Comparison of ENCODE assay signal across 8 cellular contexts in the genomic region with DNA sequence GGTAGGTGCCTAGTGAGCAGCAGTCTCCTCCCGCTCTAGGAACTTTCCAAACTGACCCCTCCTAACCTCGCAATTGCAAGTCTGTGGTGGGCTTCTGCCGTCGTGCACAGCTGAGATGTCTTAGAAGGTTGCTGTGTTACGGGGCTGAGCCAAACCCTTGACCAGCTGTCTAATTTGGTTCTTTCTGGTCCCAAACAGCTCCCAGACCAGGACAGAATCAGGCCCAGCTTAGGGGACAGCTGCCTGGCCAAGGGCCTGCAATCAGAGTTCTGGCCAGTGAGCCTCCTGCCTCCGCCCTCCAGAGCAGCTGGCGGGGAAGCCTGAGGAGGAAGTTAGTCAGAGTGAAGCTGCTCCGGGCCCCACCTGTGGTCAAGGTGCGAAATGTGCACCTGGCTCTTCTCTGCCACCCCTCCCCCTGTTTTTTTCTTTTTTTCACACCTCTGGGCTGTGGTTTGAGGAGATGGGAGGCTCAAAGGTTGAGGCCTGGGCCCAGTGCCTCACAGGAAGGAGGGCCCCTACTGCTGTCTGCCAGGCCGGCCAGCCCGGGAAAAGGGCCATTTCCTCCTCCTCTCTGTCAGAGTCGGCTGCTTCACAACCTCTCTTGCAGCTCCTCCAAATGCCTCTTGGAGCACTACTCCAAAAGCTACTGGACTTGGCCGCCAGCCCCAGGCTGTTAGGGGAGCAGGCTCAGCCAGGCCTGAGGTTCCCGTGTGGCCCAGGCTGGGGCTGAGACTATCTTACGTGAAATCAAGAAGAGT. TPM values are rescaled to one million over a fixed set of nuclear protein-coding genes. Genes with fewer than 3 reads are reported as not detected.
DNase-seq lines count a peak whose midpoint lies in the region; ATAC-seq and TF ChIP-seq lines count a peak whose summit lies in the region.

No MANE protein-coding gene starts in this region.

- H3K4me3 ChIP-seq in PC-3 (ENCODE audit: low read length) (no peak overlapping the region), ovary (no peak overlapping the region), uterus (no peak overlapping the region)

- H3K9me2 ChIP-seq in PC-3 (replicated peaks; ENCODE audit: low read length): no peaks in the 10 kb centered on the region

- no peaks in the 10 kb centered on the region for H3K79me2 ChIP-seq in PC-3 (ENCODE audit: low read length)

- peak overlapping the region; percentile 57 for H3K4me2 ChIP-seq in PC-3 (ENCODE audit: low read length)

- peak overlapping the region; percentile 75 for H2AFZ ChIP-seq in PC-3 (ENCODE audit: low read length)

- POLR2A ChIA-PET in PC-3 (lab: Charles Lee; ENCODE audit: unreplicated experiment): no interaction called here

- TF ChIP-seq CTCF in PC-3 (conservative IDR thresholded peaks at IDR 0.05; ENCODE audit: low read depth, low read length) (peak; percentile 40; the same call in 1 of the 2 replicates), ovary (IDR thresholded peaks at IDR 0.05) (no peak), uterus (IDR thresholded peaks at IDR 0.05) (peak in 2 of 4 experiments; percentile 34 to 45)

- TF ChIP-seq EP300 in ovary (IDR thresholded peaks at IDR 0.05): no peak

- peak overlapping the region; percentile 55 for H3K9ac ChIP-seq in PC-3 (ENCODE audit: low read length)

- no peaks in the 10 kb centered on the region for H4K20me1 ChIP-seq in PC-3 (ENCODE audit: low read length)

- DNase-seq in SIG-M5 treated with dmso at 0.1 percent for 504 hours (lab: John Stamatoyannopoulos, UW; ENCODE audit: unreplicated experiment) (peak; percentile 23), SIG-M5 (lab: John Stamatoyannopoulos, UW) (no peak), PC-3 (peak; percentile 74), foreskin melanocyte (peak; percentile 54), ovary (peak; percentile 73 to 85 (median 80)), uterus (peak; percentile 80)
- DNase-seq in activated gamma-delta T cell treated with anti-CD3 and anti-CD28 coated beads, Interleukin-2, amount 50 U/mL, for 16 hours (ENCODE audit: low read depth): peak; percentile 71

- intact Hi-C loops in PC-3 (cut with micrococcal nuclease) (no loop called here), ovary (cut with DNase I) (no loop called here), uterus (cut with DNase I; ENCODE audit: low total_unique reads) (no loop called here)

- H3K9me3 ChIP-seq in PC-3 (ENCODE audit: low read length) (no peaks in the 10 kb centered on the region), ovary (no peaks in the 10 kb centered on the region), uterus (no peaks in the 10 kb centered on the region)

- no TSS peak for BruUV-seq in PC-3 (replicated peaks; lab: Mats Ljungman, UMichigan)

- H3K27ac ChIP-seq in PC-3 (ENCODE audit: low read length): peak overlapping the region; percentile 76
- peak overlapping the region; percentile 51 to 73 for H3K27ac ChIP-seq in ovary
- H3K27ac ChIP-seq in uterus: peak overlapping the region; percentile 70

- H3F3A ChIP-seq in PC-3 (ENCODE audit: low read length, unreplicated experiment): no peaks in the 10 kb centered on the region

- H3K27me3 ChIP-seq in PC-3 (ENCODE audit: low read length) (no peaks in the 10 kb centered on the region), ovary (no peaks in the 10 kb centered on the region), uterus (no peaks in the 10 kb centered on the region)

- ATAC-seq in HG03097 (IDR thresholded peaks at IDR 0.05; ENCODE audit: low FRiP score, unreplicated experiment) (peak; percentile 43), PC-3 (peak; percentile 86)

- 42 to 53% (median 49%) methylated on average over 15 of the region's 15 CpGs for WGBS in ovary, 3 donors

- CTCF ChIA-PET in PC-3 (lab: Charles Lee): interaction anchor here (0.6 kb wide), 1 partner anchor 195 kb away, joined by 6 read pairs; no protein-coding TSS in a partner anchor

- TF ChIP-seq POLR2A in ovary (IDR thresholded peaks at IDR 0.05): no peak
- no peak for TF ChIP-seq POLR2A in uterus (IDR thresholded peaks at IDR 0.05)

- H3K36me3 ChIP-seq in PC-3 (ENCODE audit: low read depth, low read length): no peaks in the 10 kb centered on the region
- no peaks in the 10 kb centered on the region for H3K36me3 ChIP-seq in ovary
- H3K36me3 ChIP-seq in uterus: no peaks in the 10 kb centered on the region

- H3K4me1 ChIP-seq in PC-3 (ENCODE audit: insufficient read depth, low read length) (peaks cover 13% of the 10 kb centered on the region), ovary (ENCODE audit: insufficient read depth) (no peaks in the 10 kb centered on the region), uterus (no peaks in the 10 kb centered on the region)

RNA-seq across cellular contexts. Expression of gene CXCR3, which starts 4.2 kb away (rescaled TPM):
- total RNA-seq in PC-3 (2014; rRNA removed) (not detected in 2 replicates), ovary (under 1 TPM in 5 of 7 donors, not detected in 2; 0.12 to 0.34 (median 0.20) TPM), uterus (under 1 TPM in 1 of 4 donors, not detected in 3; 0.28 TPM)
- polyA plus RNA-seq in ovary: under 1 TPM in 1 of 2 donors, not detected in 1; 0.08 TPM

RNA-seq across cellular contexts. Expression of gene GCNA, which starts 44.3 kb away (rescaled TPM):
- total RNA-seq in PC-3 (2014; rRNA removed) (1.6 and 2.9 TPM in 2 replicates), ovary (1 to 10 TPM in 3 of 7 donors, under 1 TPM in 4; 0.46 to 2.3 (median 0.92) TPM), uterus (1 to 10 TPM; 1.2 to 7.9 (median 2.5) TPM)
- polyA plus RNA-seq in ovary: 1 to 10 TPM in 1 of 2 donors, under 1 TPM in 1; 0.98 to 1.4 TPM
